Comparison of ENCODE assay signal across 8 cellular contexts in the genomic region with DNA sequence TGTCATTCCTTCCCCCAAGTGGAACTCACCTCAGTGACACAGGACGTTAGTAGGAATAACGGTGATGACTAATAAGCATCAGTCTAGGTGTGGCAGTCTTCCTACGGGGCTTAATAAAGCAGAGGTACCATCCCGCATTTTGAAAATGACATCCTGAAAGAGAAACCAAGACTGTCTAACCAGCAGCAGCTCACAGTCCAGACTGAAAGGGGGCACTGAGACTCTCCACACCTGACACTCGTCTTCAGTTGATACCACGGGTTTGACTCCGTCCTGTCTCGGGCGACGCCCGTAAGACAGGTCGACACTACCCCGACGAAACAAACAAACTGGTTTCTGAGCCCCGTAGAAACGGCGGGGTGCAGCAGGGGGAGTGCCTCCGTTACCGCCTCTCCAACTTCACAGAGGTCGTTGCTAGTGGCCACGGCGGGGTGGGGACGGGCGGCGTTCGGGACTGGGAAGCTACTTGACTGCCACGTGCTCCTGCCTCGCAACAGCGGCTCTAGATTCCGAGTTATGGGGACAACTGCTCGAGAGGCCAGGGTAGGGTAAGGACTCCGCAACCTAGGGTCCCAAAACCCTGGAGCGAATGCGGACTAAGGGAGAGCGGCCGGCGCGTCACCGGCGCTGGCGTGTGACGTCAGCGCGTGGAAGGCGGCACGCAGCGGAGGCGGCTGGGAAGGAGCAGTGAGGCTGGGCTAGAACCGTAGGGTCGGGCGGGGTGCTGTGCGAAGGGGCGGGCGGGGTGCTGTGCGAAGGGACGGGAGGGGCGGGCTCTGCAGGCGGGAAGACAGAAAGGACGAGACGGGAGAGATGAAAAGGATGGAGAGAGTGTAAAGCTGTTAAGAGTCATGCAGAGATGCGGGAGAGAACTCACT. TPM values are rescaled to one million over a fixed set of nuclear protein-coding genes. Genes with fewer than 3 reads are reported as not detected.
DNase-seq lines count a peak whose midpoint lies in the region; ATAC-seq and TF ChIP-seq lines count a peak whose summit lies in the region.

A gene with protein sequence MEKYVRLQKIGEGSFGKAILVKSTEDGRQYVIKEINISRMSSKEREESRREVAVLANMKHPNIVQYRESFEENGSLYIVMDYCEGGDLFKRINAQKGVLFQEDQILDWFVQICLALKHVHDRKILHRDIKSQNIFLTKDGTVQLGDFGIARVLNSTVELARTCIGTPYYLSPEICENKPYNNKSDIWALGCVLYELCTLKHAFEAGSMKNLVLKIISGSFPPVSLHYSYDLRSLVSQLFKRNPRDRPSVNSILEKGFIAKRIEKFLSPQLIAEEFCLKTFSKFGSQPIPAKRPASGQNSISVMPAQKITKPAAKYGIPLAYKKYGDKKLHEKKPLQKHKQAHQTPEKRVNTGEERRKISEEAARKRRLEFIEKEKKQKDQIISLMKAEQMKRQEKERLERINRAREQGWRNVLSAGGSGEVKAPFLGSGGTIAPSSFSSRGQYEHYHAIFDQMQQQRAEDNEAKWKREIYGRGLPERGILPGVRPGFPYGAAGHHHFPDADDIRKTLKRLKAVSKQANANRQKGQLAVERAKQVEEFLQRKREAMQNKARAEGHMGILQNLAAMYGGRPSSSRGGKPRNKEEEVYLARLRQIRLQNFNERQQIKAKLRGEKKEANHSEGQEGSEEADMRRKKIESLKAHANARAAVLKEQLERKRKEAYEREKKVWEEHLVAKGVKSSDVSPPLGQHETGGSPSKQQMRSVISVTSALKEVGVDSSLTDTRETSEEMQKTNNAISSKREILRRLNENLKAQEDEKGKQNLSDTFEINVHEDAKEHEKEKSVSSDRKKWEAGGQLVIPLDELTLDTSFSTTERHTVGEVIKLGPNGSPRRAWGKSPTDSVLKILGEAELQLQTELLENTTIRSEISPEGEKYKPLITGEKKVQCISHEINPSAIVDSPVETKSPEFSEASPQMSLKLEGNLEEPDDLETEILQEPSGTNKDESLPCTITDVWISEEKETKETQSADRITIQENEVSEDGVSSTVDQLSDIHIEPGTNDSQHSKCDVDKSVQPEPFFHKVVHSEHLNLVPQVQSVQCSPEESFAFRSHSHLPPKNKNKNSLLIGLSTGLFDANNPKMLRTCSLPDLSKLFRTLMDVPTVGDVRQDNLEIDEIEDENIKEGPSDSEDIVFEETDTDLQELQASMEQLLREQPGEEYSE (N-terminal part only) (minus strand): TSS at position 593 of the 878 bp plus-strand sequence. CDS start 9,953 bp downstream, outside the sequence.

- intact Hi-C loops in Right ventricle myocardium inferior (cut with DNase I): loop anchor here (2.0 to 5.0 kb wide), 4 partner anchors 100 to 439 kb away; partner anchors contain the start of genes HPF1 and MFAP3L
- intact Hi-C loops in ovary (cut with DNase I): no loop called here
- intact Hi-C loops in thyroid gland (cut with DNase I): loop anchor here (10.0 kb wide), 1 partner anchor 433 kb away; no protein-coding TSS in a partner anchor

- H3K4me1 ChIP-seq in ovary (ENCODE audit: insufficient read depth) (no peaks in the 10 kb centered on the region), thyroid gland (peaks cover 8 to 12% of the 10 kb centered on the region in 2 donors)

- peak within 1 kb of the TSS; percentile 73 to 94 for H3K27ac ChIP-seq in ovary
- H3K27ac ChIP-seq in thyroid gland: peak within 1 kb of the TSS; percentile 88 to 96 (median 95)

- TF ChIP-seq EP300 in ovary (IDR thresholded peaks at IDR 0.05): no peak

- TF ChIP-seq CTCF in ovary (IDR thresholded peaks at IDR 0.05) (peak in 1 of 3 donors; percentile 25), thyroid gland (IDR thresholded peaks at IDR 0.05) (peak in 2 of 6 experiments; percentile 12 to 14)

- 0 to 1% (median 0%) methylated on average over 61 of the region's 61 CpGs for WGBS in ovary, 3 donors
- whole genome bisulfite sequencing in thyroid gland, 2 donors: 1% methylated on average over 28 to 54 of the region's 61 CpGs

- peak; percentile 95 for TF ChIP-seq POLR2A in GM10847 (IDR thresholded peaks at IDR 0.05; ENCODE audit: extremely low read depth, insufficient read length)
- peak; percentile 94 for TF ChIP-seq POLR2A in ovary (IDR thresholded peaks at IDR 0.05)
- TF ChIP-seq POLR2A in thyroid gland (IDR thresholded peaks at IDR 0.05): peak in 1 of 2 donors; percentile 81

- H3K9me3 Mint-ChIP-seq in activated naive CD8-positive, alpha-beta T cell (ENCODE audit: low read depth): no peaks in the 10 kb centered on the region

- H3K36me3 ChIP-seq in ovary (no peaks in the 10 kb centered on the region), thyroid gland (no peaks in the 10 kb centered on the region)

- H3K27ac Mint-ChIP-seq in activated naive CD8-positive, alpha-beta T cell: peak within 1 kb of the TSS; percentile 98

- peak; percentile 77 for DNase-seq in NCI-H1105 treated with DMSO at 0.1 percent for 48 hours (lab: John Stamatoyannopoulos, UW)
- peak; percentile 85 for DNase-seq in SKM-1 treated with dmso at 0.1 percent for 144 hours (lab: John Stamatoyannopoulos, UW; ENCODE audit: unreplicated experiment)
- peak; percentile 94 for DNase-seq in Right ventricle myocardium inferior (ENCODE audit: missing footprints)
- peak; percentile 85 to 92 (median 90) for DNase-seq in ovary
- peak; percentile 84 to 86 for DNase-seq in thyroid gland

- H3K27me3 ChIP-seq in ovary (no peaks in the 10 kb centered on the region), thyroid gland (no peaks in the 10 kb centered on the region)

- H3K4me3 ChIP-seq in ovary: peak within 1 kb of the TSS; percentile 93
- peak within 1 kb of the TSS; percentile 60 to 84 (median 71) for H3K4me3 ChIP-seq in thyroid gland (replicated peaks in 1 of 3)

- no peaks in the 10 kb centered on the region for H3K9me3 ChIP-seq in ovary
- no peaks in the 10 kb centered on the region for H3K9me3 ChIP-seq in thyroid gland

- peak; percentile 97 for ATAC-seq in HG02642 (IDR thresholded peaks at IDR 0.05; ENCODE audit: poor library complexity, unreplicated experiment)
- peak; percentile 98 for ATAC-seq in Right ventricle myocardium inferior

- no peaks in the 10 kb centered on the region for H3K27me3 Mint-ChIP-seq in activated naive CD8-positive, alpha-beta T cell

- H3K36me3 Mint-ChIP-seq in activated naive CD8-positive, alpha-beta T cell: no peaks in the 10 kb centered on the region

- H3K4me3 Mint-ChIP-seq in activated naive CD8-positive, alpha-beta T cell: peak within 1 kb of the TSS; percentile 97

- peaks cover 53% of the 10 kb centered on the region for H3K4me1 Mint-ChIP-seq in activated naive CD8-positive, alpha-beta T cell (ENCODE audit: low read depth)

RNA-seq across cellular contexts. Expression of the gene that starts here (rescaled TPM):
- 13.8 TPM for total RNA-seq in Right ventricle myocardium inferior
- total RNA-seq in ovary: 10 to 100 TPM; 20.3 to 29.5 (median 23.9) TPM
- 1 to 10 TPM; 8.7 to 9.8 TPM for polyA plus RNA-seq in ovary
- total RNA-seq in thyroid gland: 10 to 100 TPM; 15.5 to 31.2 (median 20.3) TPM

Comparison
In these comparisons a context has a peak if more than half of its experiments do, and no peak if none do; other contexts are left out.
1. Peak in every context shown above with its lines: DNase-seq, ATAC-seq, H3K4me3 ChIP-seq and H3K27ac ChIP-seq.
2. intact Hi-C loops: an anchor here in Right ventricle myocardium inferior (2.0 to 5.0 kb wide) and thyroid gland (10.0 kb wide); none called in ovary.